Comparison of ENCODE assay signal across 31 cellular contexts in the genomic region with DNA sequence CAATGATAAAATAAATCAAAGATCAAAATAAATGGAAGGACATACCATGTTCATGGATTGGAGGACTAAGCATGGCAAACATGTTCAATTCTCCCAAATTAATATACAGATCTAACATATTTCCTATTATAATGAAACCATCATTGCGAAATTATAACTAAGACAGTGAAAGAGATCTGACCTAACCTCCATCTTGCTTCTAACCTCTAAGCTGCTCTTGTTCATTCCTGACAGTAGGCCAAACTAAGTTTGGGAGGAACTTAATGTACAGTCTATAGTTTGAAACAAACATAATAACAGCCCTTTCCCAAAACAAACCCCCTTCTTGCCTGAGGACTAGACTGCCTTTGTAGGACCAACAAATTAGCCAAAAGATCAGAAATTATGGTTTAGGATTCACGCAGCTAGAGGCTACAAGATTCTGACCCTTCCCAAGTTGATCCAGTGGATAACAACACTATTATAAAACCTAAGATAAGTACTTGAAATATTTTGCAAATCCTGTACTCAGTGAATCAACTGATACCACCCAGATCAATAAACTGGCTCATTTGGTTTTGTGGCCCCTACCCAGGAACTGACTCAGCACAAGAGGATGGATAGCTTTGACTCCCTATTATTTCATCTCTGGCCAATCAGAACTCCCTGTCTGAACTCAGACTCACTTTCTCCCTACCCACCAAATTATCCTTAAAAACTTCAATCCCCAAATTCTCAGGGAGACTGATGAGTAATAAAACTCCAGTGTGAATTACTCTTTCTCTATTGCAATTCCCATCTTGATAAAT. TPM values are rescaled to one million over a fixed set of nuclear protein-coding genes. Genes with fewer than 3 reads are reported as not detected.
DNase-seq lines count a peak whose midpoint lies in the region; ATAC-seq, FAIRE-seq and TF ChIP-seq lines count a peak whose summit lies in the region.
"Had no signal": no experiment of that assay in that cellular context is flagged by ENCODE, and none has a peak within 500 bp of the region (broad histone marks: within the 10 kb centered on the region; RNA-seq: fewer than 3 reads in every experiment).

No MANE protein-coding gene starts in this region.

- CTCF ChIA-PET in HepG2 (lab: Yijun Ruan, JAX; ENCODE audit: low intra/inter-chr PET ratio, low total read pairs), result no interaction called here

- intact Hi-C loops in HepG2 (cut with micrococcal nuclease; ENCODE audit: unreplicated experiment), result no loop called here
- intact Hi-C loops in right lobe of liver (cut with DNase I), result no loop called here

- no peaks in the 10 kb centered on the region; a peak in 1 of 5 replicates for H3K27me3 ChIP-seq in HepG2 (ENCODE audit: control insufficient read depth in 1 of 2, insufficient read depth in 2 of 2, low read length in 2 of 2)
- H3K27me3 ChIP-seq in right lobe of liver, result no peaks in the 10 kb centered on the region
- H3K27me3 ChIP-seq in Karpas-422 (ENCODE audit: low read length), result no peaks in the 10 kb centered on the region
- H3K27me3 ChIP-seq in trophoblast cell (ENCODE audit: insufficient read depth, low read length), result no peaks in the 10 kb centered on the region
- H3K27me3 ChIP-seq: BLaER1 treated with 17β-estradiol and CSF1 and Interleukin-3, amounts not matched to agents 10 nM and 100 nM; dorsolateral prefrontal cortex; MG63; pancreas; SJSA1; upper lobe of left lung had no signal

- no peak for FAIRE-seq in HepG2 (lab: Jason Lieb, UNC)
- FAIRE-seq: GM18507, keratinocyte, pancreas had no signal

- H3K9me3 Mint-ChIP-seq in central memory CD8-positive, alpha-beta T cell, result no peaks in the 10 kb centered on the region
- peaks cover 2 to 7% of the 10 kb centered on the region in 2 donors for H3K9me3 Mint-ChIP-seq in stimulated activated naive B cell treated with anti-CD40 and anti-IgM and Interleukin-4, amounts not matched to agents 10 μg/mL and 1 μg/mL and 100 μg/mL, for 72 hours
- H3K9me3 Mint-ChIP-seq: activated naive CD8-positive, alpha-beta T cell treated with anti-CD3 and anti-CD28 coated beads, Interleukin-2, amount 10 ng/mL, durations not matched to agents 7 days and 5 days had no signal

- H3K23ac ChIP-seq in trophoblast cell (ENCODE audit: low read length), result no peak overlapping the region

- no peak overlapping the region for H4K12ac ChIP-seq in trophoblast cell (ENCODE audit: low read depth, low read length)

- peak overlapping the region; percentile 68 for H3K27ac Mint-ChIP-seq in central memory CD8-positive, alpha-beta T cell (ENCODE audit: low read depth)
- H3K27ac Mint-ChIP-seq in stimulated activated naive B cell treated with anti-CD40 and anti-IgM and Interleukin-4, amounts not matched to agents 10 μg/mL and 1 μg/mL and 100 μg/mL, for 72 hours, result peak overlapping the region; percentile 83
- H3K27ac Mint-ChIP-seq: activated naive CD8-positive, alpha-beta T cell treated with anti-CD3 and anti-CD28 coated beads, Interleukin-2, amount 10 ng/mL, durations not matched to agents 7 days and 5 days; H9 had no signal

- H3K18ac ChIP-seq in trophoblast cell (ENCODE audit: low read length), result no peak overlapping the region

- TF ChIP-seq POLR2A in HepG2 (IDR thresholded peaks at IDR 0.05; ENCODE audit: insufficient read depth in 1 of 2, low read depth in 2 of 2, low read length in 2 of 2) (0 out of 4 replicates have a peak, but pooled peaks of 1 of the 2 experiments have one; percentile 24), right lobe of liver (IDR thresholded peaks at IDR 0.05) (no peak)

- no peaks in the 10 kb centered on the region for H4K20me1 ChIP-seq in HepG2 (ENCODE audit: insufficient read depth, low read length)
- peaks cover 28% of the 10 kb centered on the region for H4K20me1 ChIP-seq in Karpas-422 (ENCODE audit: insufficient read depth, low read depth, low read length)

- no peaks in the 10 kb centered on the region for H3K27me3 Mint-ChIP-seq in central memory CD8-positive, alpha-beta T cell
- no peaks in the 10 kb centered on the region for H3K27me3 Mint-ChIP-seq in stimulated activated naive B cell treated with anti-CD40 and anti-IgM and Interleukin-4, amounts not matched to agents 10 μg/mL and 1 μg/mL and 100 μg/mL, for 72 hours

- H2AFZ ChIP-seq in HepG2 (ENCODE audit: low read length) (no peak overlapping the region), Karpas-422 (ENCODE audit: low read length) (no peak overlapping the region), trophoblast cell (ENCODE audit: insufficient read depth, low read length, poor library complexity) (no peak overlapping the region)

- H2BK120ac ChIP-seq in trophoblast cell (ENCODE audit: insufficient read depth, low read length, poor library complexity), result no peak overlapping the region

- no peak overlapping the region for H3K4me3 Mint-ChIP-seq in central memory CD8-positive, alpha-beta T cell
- H3K4me3 Mint-ChIP-seq in stimulated activated naive B cell treated with anti-CD40 and anti-IgM and Interleukin-4, amounts not matched to agents 10 μg/mL and 1 μg/mL and 100 μg/mL, for 72 hours, result peak overlapping the region in 1 of 2 donors; percentile 30
- H3K4me3 Mint-ChIP-seq: activated naive CD8-positive, alpha-beta T cell treated with anti-CD3 and anti-CD28 coated beads, Interleukin-2, amount 10 ng/mL, durations not matched to agents 7 days and 5 days; H9; naive thymus-derived CD4-positive, alpha-beta T cell had no signal

- H4K91ac ChIP-seq in trophoblast cell (ENCODE audit: low read depth, low read length), result no peak overlapping the region

- POLR2A ChIA-PET in HepG2 (lab: Yijun Ruan, JAX), result no interaction called here

- H2BK12ac ChIP-seq in trophoblast cell (ENCODE audit: low read length), result no peak overlapping the region

- H3K14ac ChIP-seq in trophoblast cell (ENCODE audit: low read length), result no peak overlapping the region

- H3K9ac ChIP-seq in HepG2 (ENCODE audit: insufficient read depth, low read depth, low read length), result no peak overlapping the region
- H3K9ac ChIP-seq in Karpas-422 (ENCODE audit: low read length), result no peak overlapping the region
- H3K9ac ChIP-seq in trophoblast cell (ENCODE audit: low read length), result no peak overlapping the region
- H3K9ac ChIP-seq: BLaER1 treated with 17β-estradiol and CSF1 and Interleukin-3, amounts not matched to agents 10 nM and 100 nM had no signal

- TF ChIP-seq EP300 in HepG2 (IDR thresholded peaks at IDR 0.05; ENCODE audit: low read depth in 2 of 2, low read length in 2 of 2) (no peak), HepG2 (CRISPR knock-in tag; IDR thresholded peaks at IDR 0.05; ENCODE audit: borderline replicate concordance) (no peak)

- peaks cover 20% of the 10 kb centered on the region for H3K4me1 Mint-ChIP-seq in central memory CD8-positive, alpha-beta T cell
- H3K4me1 Mint-ChIP-seq in stimulated activated naive B cell treated with anti-CD40 and anti-IgM and Interleukin-4, amounts not matched to agents 10 μg/mL and 1 μg/mL and 100 μg/mL, for 72 hours, result peaks cover 7 to 9% of the 10 kb centered on the region in 2 donors
- H3K4me1 Mint-ChIP-seq: activated naive CD8-positive, alpha-beta T cell treated with anti-CD3 and anti-CD28 coated beads, Interleukin-2, amount 10 ng/mL, durations not matched to agents 7 days and 5 days had no signal

- no peak overlapping the region for H2BK5ac ChIP-seq in trophoblast cell (ENCODE audit: low read depth, low read length, poor library complexity)

- H3K36me3 ChIP-seq in HepG2 (replicated peaks in 1 of 2; ENCODE audit: control insufficient read depth in 1 of 2, insufficient read depth in 2 of 2, low read length in 2 of 2), result no peaks in the 10 kb centered on the region
- no peaks in the 10 kb centered on the region for H3K36me3 ChIP-seq in right lobe of liver
- H3K36me3 ChIP-seq in Karpas-422 (ENCODE audit: insufficient read depth, low read length), result no peaks in the 10 kb centered on the region
- H3K36me3 ChIP-seq in trophoblast cell (ENCODE audit: control insufficient read depth in 1 of 2, insufficient read depth in 2 of 2, low read length in 2 of 2), result no peaks in the 10 kb centered on the region
- H3K36me3 ChIP-seq: pancreas, upper lobe of left lung had no signal

- TF ChIP-seq CTCF in HepG2 (CRISPR knock-in tag; IDR thresholded peaks at IDR 0.05) (no peak), right lobe of liver (IDR thresholded peaks at IDR 0.05) (no peak)

- peaks cover 6% of the 10 kb centered on the region for H3K36me3 Mint-ChIP-seq in central memory CD8-positive, alpha-beta T cell (ENCODE audit: insufficient read depth)
- H3K36me3 Mint-ChIP-seq in stimulated activated naive B cell treated with anti-CD40 and anti-IgM and Interleukin-4, amounts not matched to agents 10 μg/mL and 1 μg/mL and 100 μg/mL, for 72 hours, result peaks cover 4 to 13% of the 10 kb centered on the region in 2 donors

- ATAC-seq in HepG2 (peak; percentile 1), right lobe of liver (no peak)
- ATAC-seq in central memory CD8-positive, alpha-beta T cell (replicated peaks; ENCODE audit: extremely low read depth, poor library complexity, severe bottlenecking), result no peak
- ATAC-seq in stimulated activated naive B cell treated with anti-CD40 and anti-IgM and Interleukin-4, amounts not matched to agents 10 μg/mL and 1 μg/mL and 100 μg/mL, for 72 hours (replicated peaks), result no peak
- ATAC-seq: naive thymus-derived CD4-positive, alpha-beta T cell; pancreas had no signal

- H3K4ac ChIP-seq in trophoblast cell (ENCODE audit: low read depth, low read length), result no peak overlapping the region

- in situ Hi-C loops in HepG2 (cut with HindIII; ENCODE audit: extremely low pct_ligation_motif_present, low pct_unique_long_range_greater_than_20kb), result no loop called here

- H3K9me2 ChIP-seq in Karpas-422 (replicated peaks; ENCODE audit: insufficient read depth, low read length), result no peaks in the 10 kb centered on the region

- peaks cover 7% of the 10 kb centered on the region; the same call in 1 of the 2 replicates for H3K9me3 ChIP-seq in HepG2 (ENCODE audit: low read length)
- no peaks in the 10 kb centered on the region for H3K9me3 ChIP-seq in right lobe of liver
- H3K9me3 ChIP-seq in Karpas-422 (ENCODE audit: low read length), result no peaks in the 10 kb centered on the region
- no peaks in the 10 kb centered on the region for H3K9me3 ChIP-seq in trophoblast cell (ENCODE audit: insufficient read depth, low read depth, low read length)
- H3K9me3 ChIP-seq: MG63, pancreas, upper lobe of left lung had no signal

- H3K4me3 ChIP-seq in HepG2 (replicated peaks in 1 of 3; ENCODE audit: insufficient read depth in 1 of 3, low read depth in 2 of 3, low read length in 3 of 3), result no peak overlapping the region
- no peak overlapping the region for H3K4me3 ChIP-seq in right lobe of liver
- no peak overlapping the region for H3K4me3 ChIP-seq in Karpas-422 (ENCODE audit: low read length)
- no peak overlapping the region for H3K4me3 ChIP-seq in trophoblast cell (ENCODE audit: low read depth, low read length)
- H3K4me3 ChIP-seq: BLaER1 treated with 17β-estradiol and CSF1 and Interleukin-3, amounts not matched to agents 10 nM and 100 nM; dorsolateral prefrontal cortex; MG63; pancreas; SJSA1; upper lobe of left lung had no signal

- 76% methylated on average over 2 of the region's 2 CpGs for WGBS in HepG2 (ENCODE audit: low lambda C conversion rate)
- 86% methylated on average over 2 of the region's 2 CpGs for WGBS in right lobe of liver (ENCODE audit: insufficient coverage, low coverage, low lambda C conversion rate, missing lambda C conversion rate)
- no CpG with 5 or more reads among the region's 2 CpGs for WGBS in trophoblast cell (ENCODE audit: extremely low coverage, insufficient coverage, insufficient read length)

- no peaks in the 10 kb centered on the region for H3K79me2 ChIP-seq in HepG2 (ENCODE audit: insufficient read depth, low read length)
- H3K79me2 ChIP-seq in Karpas-422 (ENCODE audit: low read length), result no peaks in the 10 kb centered on the region
- no peaks in the 10 kb centered on the region for H3K79me2 ChIP-seq in trophoblast cell (ENCODE audit: control insufficient read depth, insufficient read depth, low read length, poor library complexity)

- no peak for TF ChIP-seq RAD21 in HepG2 (CRISPR knock-in tag; IDR thresholded peaks at IDR 0.05)

- no TSS peak for BruUV-seq in HepG2 (replicated peaks; lab: Mats Ljungman, UMichigan)

- H3K4me1 ChIP-seq in HepG2 (ENCODE audit: insufficient read depth, low read length) (peaks cover 16% of the 10 kb centered on the region), right lobe of liver (no peaks in the 10 kb centered on the region), Karpas-422 (ENCODE audit: low read length) (peaks cover 2% of the 10 kb centered on the region), trophoblast cell (ENCODE audit: control insufficient read depth in 1 of 2, insufficient read depth in 2 of 2, low read length in 2 of 2) (no peaks in the 10 kb centered on the region)
- H3K4me1 ChIP-seq: pancreas had no signal

- H3K27ac ChIP-seq in HepG2 (ENCODE audit: extremely low read length, insufficient read depth, low read length), result no peak overlapping the region
- H3K27ac ChIP-seq in right lobe of liver, result no peak overlapping the region
- H3K27ac ChIP-seq in Karpas-422 (ENCODE audit: low read length), result no peak overlapping the region
- no peak overlapping the region for H3K27ac ChIP-seq in trophoblast cell (ENCODE audit: low read depth, low read length)
- H3K27ac ChIP-seq: BLaER1 treated with 17β-estradiol and CSF1 and Interleukin-3, amounts not matched to agents 10 nM and 100 nM; dorsolateral prefrontal cortex; pancreas; SJSA1; upper lobe of left lung had no signal

- H3K4me2 ChIP-seq in HepG2 (ENCODE audit: low read depth, low read length) (no peak overlapping the region), Karpas-422 (ENCODE audit: low read depth, low read length, poor library complexity, severe bottlenecking) (no peak overlapping the region), trophoblast cell (ENCODE audit: low read length) (no peak overlapping the region)
- H3K4me2 ChIP-seq: BLaER1 treated with 17β-estradiol and CSF1 and Interleukin-3, amounts not matched to agents 10 nM and 100 nM had no signal

- DNase-seq in HepG2 (ENCODE audit: low spot score) (no peak), right lobe of liver (no peak), Karpas-422 (peak; percentile 56), NCI-H2029 treated with DMSO at 0.1 percent for 48 hours (lab: John Stamatoyannopoulos, UW) (no peak), trophoblast cell (no peak)
- DNase-seq in central memory CD8-positive, alpha-beta T cell (ENCODE audit: low spot score in 2 of 2), result no peak
- no peak for DNase-seq in stimulated activated naive B cell treated with anti-CD40 and anti-IgM and Interleukin-4, amounts not matched to agents 10 μg/mL and 1 μg/mL and 100 μg/mL, for 72 hours
- DNase-seq: activated naive CD8-positive, alpha-beta T cell treated with anti-CD3 and anti-CD28 coated beads, Interleukin-2, amount 10 ng/mL, durations not matched to agents 7 days and 5 days; COR-L47; DMS79 treated with DMSO at 0.1 percent for 48 hours; dorsolateral prefrontal cortex; H9; MG63; midbrain; naive thymus-derived CD4-positive, alpha-beta T cell; NCI-H1105 treated with DMSO at 0.1 percent for 48 hours; NCI-H2029; NCI-H2227 treated with DMSO at 0.1 percent for 48 hours; NCI-H774; pancreas; stimulated activated CD4-positive, alpha-beta T cell treated with anti-CD3 and anti-CD28 coated beads, Interleukin-2, amount 100 ng/mL, for 24 hours; substantia nigra; T-helper 1 cell had no signal

- H3K79me1 ChIP-seq in trophoblast cell (ENCODE audit: low read length), result no peaks in the 10 kb centered on the region

- H4K8ac ChIP-seq in trophoblast cell (ENCODE audit: low read depth, low read length), result no peak overlapping the region

- no peak overlapping the region for H2AK5ac ChIP-seq in trophoblast cell (ENCODE audit: low read length)

RNA-seq across cellular contexts. Expression of a gene that starts 41.7 kb away (rescaled TPM):
- total RNA-seq in HepG2 (2016; rRNA removed; fragmentation: Illumina TruSeq; extraction: Trizol), result not detected in 2 replicates
- not detected in 2 replicates for total RNA-seq in HepG2 (2016; cell fraction: cytosol; rRNA removed; fragmentation: Illumina TruSeq; extraction: Trizol; ENCODE audit: low read depth)
- total RNA-seq in HepG2 (2016; cell fraction: insoluble cytoplasmic fraction; rRNA removed; fragmentation: Illumina TruSeq; extraction: Trizol), result not detected in 2 replicates
- not detected in 2 replicates for total RNA-seq in HepG2 (2016; cell fraction: membrane; rRNA removed; fragmentation: Illumina TruSeq; extraction: Trizol)
- not detected in 2 replicates for total RNA-seq in HepG2 (2016; cell fraction: nucleus; rRNA removed; fragmentation: Illumina TruSeq; extraction: Trizol)
- polyA plus RNA-seq in HepG2 (2011; rRNA removed), result not detected in 2 replicates
- not detected in 2 replicates for polyA plus RNA-seq in HepG2 (2011; cell fraction: cytosol; rRNA removed)
- not detected in 2 replicates for polyA plus RNA-seq in HepG2 (2011; cell fraction: nucleus; rRNA removed)
- not detected in 2 replicates for polyA plus RNA-seq in HepG2 (2012)
- polyA plus RNA-seq in HepG2 (2016; cell fraction: cytosol; fragmentation: Illumina TruSeq; extraction: Trizol; ENCODE audit: low read depth), result not detected in 2 replicates
- not detected in 2 replicates for polyA plus RNA-seq in HepG2 (2016; cell fraction: insoluble cytoplasmic fraction; fragmentation: Illumina TruSeq; extraction: Trizol; ENCODE audit: low read depth)
- not detected in 2 replicates for polyA plus RNA-seq in HepG2 (2016; cell fraction: membrane; fragmentation: Illumina TruSeq; extraction: Trizol; ENCODE audit: low read depth)
- polyA plus RNA-seq in HepG2 (2016; cell fraction: nucleus; fragmentation: Illumina TruSeq; extraction: Trizol; ENCODE audit: insufficient read depth, low read depth), result not detected in 2 replicates
- polyA minus RNA-seq in HepG2 (2011; rRNA and poly(A)+ RNA removed; ENCODE audit: low replicate concordance), result not detected in 2 replicates
- not detected in 2 replicates for polyA minus RNA-seq in HepG2 (2011; cell fraction: cytosol; rRNA and poly(A)+ RNA removed)
- not detected in 2 replicates for polyA minus RNA-seq in HepG2 (2011; cell fraction: nucleus; rRNA and poly(A)+ RNA removed)
- not detected for total RNA-seq in right lobe of liver
- total RNA-seq in Karpas-422 (2014; rRNA removed; shearing (Covaris generic); ENCODE audit: low replicate concordance), result not detected in 2 replicates
- polyA plus RNA-seq in trophoblast cell (2013), result 0.06 TPM in 1 of 2 replicates, not detected in the other
- total RNA-seq: activated naive CD8-positive, alpha-beta T cell treated with anti-CD3 and anti-CD28 coated beads, Interleukin-2, amount 10 ng/mL, durations not matched to agents 7 days and 5 days; cerebellum; dorsolateral prefrontal cortex; H9; liver; naive thymus-derived CD4-positive, alpha-beta T cell; pancreas; RPMI7951; SJSA1; upper lobe of left lung had no signal
- polyA plus RNA-seq: keratinocyte; liver; naive thymus-derived CD4-positive, alpha-beta T cell; pancreas had no signal
